ENCODE assay signal across 29 cellular contexts in genomic region chr12:87982208-87982607, GRCh38. TPM values are rescaled to one million over a fixed set of nuclear protein-coding genes. Genes with fewer than 3 reads are reported as not detected.
DNase-seq lines count a peak whose midpoint lies in the region; ATAC-seq, FAIRE-seq and TF ChIP-seq lines count a peak whose summit lies in the region.
"Had no signal": no experiment of that assay in that cellular context is flagged by ENCODE, and none has a peak within 500 bp of the region (broad histone marks: within the 10 kb centered on the region; RNA-seq: fewer than 3 reads in every experiment).

No MANE protein-coding gene starts in this region.

- H4K20me1 ChIP-seq in GM23248 (ENCODE audit: insufficient read depth) (no peaks in the 10 kb centered on the region), astrocyte (ENCODE audit: insufficient read depth, low read length) (no peaks in the 10 kb centered on the region)

- H3K9me3 Mint-ChIP-seq in astrocyte (ENCODE audit: unreplicated experiment), result no peaks in the 10 kb centered on the region
- H3K9me3 Mint-ChIP-seq: activated CD8-positive, alpha-beta T cell treated with anti-CD3 and anti-CD28 coated beads for 36 hours; activated T-cell treated with anti-CD3 and anti-CD28 coated beads, Interleukin-2, amount 50 U/mL, for 24 hours; natural killer cell had no signal

- H2AFZ ChIP-seq in GM23248, result no peak overlapping the region
- no peak overlapping the region for H2AFZ ChIP-seq in astrocyte (ENCODE audit: low read depth, low read length)
- H2AFZ ChIP-seq: parathyroid adenoma had no signal

- DNase-seq in GM23248, result peak; percentile 37
- peak; percentile 56 for DNase-seq in astrocyte (ENCODE audit: low read depth)
- peak; percentile 28 for DNase-seq in fibroblast of villous mesenchyme (ENCODE audit: low read depth)
- DNase-seq in stromal cell of bone marrow (ENCODE audit: low read depth), result peak; percentile 13
- no peak for DNase-seq in NCI-H774 (lab: John Stamatoyannopoulos, UW)
- DNase-seq: activated CD4-positive, CD25-positive, alpha-beta regulatory T cell treated with anti-CD3 and anti-CD28 coated beads, Interleukin-2, amount 50 U/mL, for 72 hours; activated CD8-positive, alpha-beta T cell treated with anti-CD3 and anti-CD28 coated beads for 36 hours; activated T-cell treated with anti-CD3 and anti-CD28 coated beads, Interleukin-2, amount 50 U/mL, for 24 hours; aorta; DND-41; effector CD8-positive, alpha-beta T cell; esophagus squamous epithelium; head of caudate nucleus; natural killer cell; NCI-H1105 treated with DMSO at 0.1 percent for 48 hours; NCI-H2081; SHP77 treated with DMSO at 0.1 percent for 48 hours; sigmoid colon; stimulated activated CD4-positive, alpha-beta T cell treated with anti-CD3 and anti-CD28 coated beads, Interleukin-1b, Interleukin-23, amount 100 ng/mL, for 48 hours; testis; uterus had no signal

- no peak overlapping the region for H3K4me3 Mint-ChIP-seq in astrocyte (ENCODE audit: unreplicated experiment)
- H3K4me3 Mint-ChIP-seq: activated CD8-positive, alpha-beta T cell treated with anti-CD3 and anti-CD28 coated beads for 36 hours; activated T-cell treated with anti-CD3 and anti-CD28 coated beads, Interleukin-2, amount 50 U/mL, for 24 hours; B cell; mesothelial cell of epicardium; natural killer cell had no signal

- no peak overlapping the region for H3K4me3 ChIP-seq in GM23248
- no peak overlapping the region for H3K4me3 ChIP-seq in astrocyte (ENCODE audit: insufficient read depth, low read depth, low read length)
- no peak overlapping the region for H3K4me3 ChIP-seq in fibroblast of villous mesenchyme (ENCODE audit: low read depth, low read length)
- H3K4me3 ChIP-seq: esophagus squamous epithelium, sigmoid colon, testis, uterus had no signal

- no peak for FAIRE-seq in astrocyte (lab: Jason Lieb, UNC)
- FAIRE-seq: GM19239, HepG2, TTC549 had no signal

- H3K4me2 ChIP-seq in GM23248 (ENCODE audit: unreplicated experiment) (no peak overlapping the region), astrocyte (ENCODE audit: low read length) (peak overlapping the region; percentile 55)

- H3K9ac ChIP-seq in GM23248, result no peak overlapping the region
- no peak overlapping the region for H3K9ac ChIP-seq in astrocyte (ENCODE audit: low read length)
- H3K9ac ChIP-seq: parathyroid adenoma had no signal

- ATAC-seq in HG03520 (IDR thresholded peaks at IDR 0.05; ENCODE audit: unreplicated experiment), result no peak
- ATAC-seq in GM21360 (IDR thresholded peaks at IDR 0.05; ENCODE audit: unreplicated experiment), result no peak
- ATAC-seq: activated CD8-positive, alpha-beta T cell treated with anti-CD3 and anti-CD28 coated beads for 36 hours; HepG2; natural killer cell had no signal

- H3K9me2 ChIP-seq in GM23248 (ENCODE audit: insufficient read depth), result no peaks in the 10 kb centered on the region

- H3K36me3 ChIP-seq in GM23248 (ENCODE audit: low read depth) (no peaks in the 10 kb centered on the region), astrocyte (ENCODE audit: insufficient read depth, low read length) (no peaks in the 10 kb centered on the region)
- H3K36me3 ChIP-seq: esophagus squamous epithelium, sigmoid colon, uterus had no signal

- H3K36me3 Mint-ChIP-seq in astrocyte (ENCODE audit: low read depth, unreplicated experiment), result no peaks in the 10 kb centered on the region
- H3K36me3 Mint-ChIP-seq: mesothelial cell of epicardium, natural killer cell had no signal

- peak overlapping the region; percentile 90 for H3K27ac Mint-ChIP-seq in astrocyte (ENCODE audit: unreplicated experiment)
- H3K27ac Mint-ChIP-seq: activated CD8-positive, alpha-beta T cell treated with anti-CD3 and anti-CD28 coated beads for 36 hours; activated T-cell treated with anti-CD3 and anti-CD28 coated beads, Interleukin-2, amount 50 U/mL, for 24 hours; B cell; mesothelial cell of epicardium; natural killer cell had no signal

- in situ Hi-C loops in GM23248 (cut with MboI), result no loop called here

- no peaks in the 10 kb centered on the region for H3K27me3 Mint-ChIP-seq in astrocyte (ENCODE audit: low read depth, unreplicated experiment)
- H3K27me3 Mint-ChIP-seq: activated T-cell treated with anti-CD3 and anti-CD28 coated beads, Interleukin-2, amount 50 U/mL, for 24 hours had no signal

- H3K9me3 ChIP-seq in GM23248 (ENCODE audit: low read depth), result no peaks in the 10 kb centered on the region
- H3K9me3 ChIP-seq in astrocyte (ENCODE audit: insufficient read depth, low read depth, low read length), result no peaks in the 10 kb centered on the region
- H3K9me3 ChIP-seq: esophagus squamous epithelium, sigmoid colon, testis, uterus had no signal

- H3K79me2 ChIP-seq in GM23248 (ENCODE audit: insufficient read depth), result no peaks in the 10 kb centered on the region
- no peaks in the 10 kb centered on the region for H3K79me2 ChIP-seq in astrocyte (ENCODE audit: insufficient read depth, low read length)
- H3K79me2 ChIP-seq: parathyroid adenoma had no signal

- no peak overlapping the region for H3K27ac ChIP-seq in GM23248
- H3K27ac ChIP-seq in astrocyte (ENCODE audit: low read depth, low read length), result no peak overlapping the region
- H3K27ac ChIP-seq: esophagus squamous epithelium, parathyroid adenoma, sigmoid colon, testis, uterus had no signal

- H3K4me1 ChIP-seq in GM23248 (ENCODE audit: insufficient read depth) (peaks cover 9% of the 10 kb centered on the region; the same call in 1 of the 2 replicates), astrocyte (ENCODE audit: insufficient read depth, low read length) (peaks cover 11% of the 10 kb centered on the region)
- H3K4me1 ChIP-seq: esophagus squamous epithelium, parathyroid adenoma, sigmoid colon, testis, uterus had no signal

- H3K27me3 ChIP-seq in GM23248 (replicated peaks; ENCODE audit: insufficient read depth), result no peaks in the 10 kb centered on the region
- no peaks in the 10 kb centered on the region for H3K27me3 ChIP-seq in astrocyte (ENCODE audit: insufficient read depth, low read length)
- H3K27me3 ChIP-seq: esophagus squamous epithelium, sigmoid colon, testis, uterus had no signal

- 62 to 83% methylated on average over 1 of the region's 1 CpG for WGBS in GM23248 (ENCODE audit: low coverage in 1 of 2, low lambda C conversion rate in 2 of 2, missing lambda C conversion rate in 2 of 2), 2 experiments

- H3F3A ChIP-seq in GM23248 (ENCODE audit: insufficient read depth), result no peaks in the 10 kb centered on the region

- peaks cover 16% of the 10 kb centered on the region for H3K4me1 Mint-ChIP-seq in astrocyte (ENCODE audit: low read depth, unreplicated experiment)
- H3K4me1 Mint-ChIP-seq: B cell, natural killer cell had no signal

- TF ChIP-seq CTCF in astrocyte (IDR thresholded peaks at IDR 0.05; ENCODE audit: insufficient read depth, low read depth, low read length) (no peak), fibroblast of villous mesenchyme (IDR thresholded peaks at IDR 0.05; ENCODE audit: insufficient read depth, low read depth, low read length) (no peak)

RNA-seq across cellular contexts. Expression of gene C12orf50, which starts 47.0 kb away (rescaled TPM):
- total RNA-seq in GM23248 (2014; rRNA removed; shearing (Covaris generic)), result not detected in 2 replicates
- not detected in 2 replicates for polyA plus RNA-seq in GM23248 (2016; fragmentation: Nextera tagmentation; extraction: Ambion mirVana)
- total RNA-seq in astrocyte, result not detected in 2 replicates
- total RNA-seq in fibroblast of villous mesenchyme, result under 0.01 TPM in 1 of 2 replicates, not detected in the other
- total RNA-seq: activated CD8-positive, alpha-beta T cell treated with anti-CD3 and anti-CD28 coated beads for 36 hours; esophagus squamous epithelium; HepG2; sigmoid colon had no signal
- polyA plus RNA-seq: aorta, HepG2, sigmoid colon had no signal
